20 cellular contexts compared by ENCODE assay signal in genomic region chr4:84502333-84502954, GRCh38. TPM values are rescaled to one million over a fixed set of nuclear protein-coding genes. Genes with fewer than 3 reads are reported as not detected.
"Had no signal": no experiment of that assay in that cellular context is flagged by ENCODE, and none has a peak within 500 bp of the region (broad histone marks: within the 10 kb centered on the region; RNA-seq: fewer than 3 reads in every experiment).

No MANE protein-coding gene starts in this region.

- H3K27ac Mint-ChIP-seq: activated CD8-positive, alpha-beta T cell treated with anti-CD3 and anti-CD28 coated beads for 36 hours; activated T-helper 17 cell treated with anti-CD3 and anti-CD28 coated beads, Interleukin-2, amount 50 U/mL, for 72 hours; nephron; T-helper 2 cell treated with Interferon-gamma antibody and Interleukin-4, amounts not matched to agents 5 μg/mL and 100 μg/mL, for 36 hours had no signal

- H3K9me3 Mint-ChIP-seq: activated CD8-positive, alpha-beta T cell treated with anti-CD3 and anti-CD28 coated beads for 36 hours; activated naive CD4-positive, alpha-beta T cell treated with anti-CD3 and anti-CD28 coated beads, Interleukin-2, amount 10 ng/mL, durations not matched to agents 7 days and 5 days; activated T-helper 17 cell treated with anti-CD3 and anti-CD28 coated beads, Interleukin-2, amount 50 U/mL, for 72 hours; T-helper 2 cell treated with Interferon-gamma antibody and Interleukin-4, amounts not matched to agents 5 μg/mL and 100 μg/mL, for 36 hours had no signal

- FAIRE-seq: pancreas had no signal

- H3K27ac ChIP-seq: colonic mucosa, epithelial cell of prostate, pancreas, stomach had no signal

- DNase-seq: activated CD4-positive, CD25-positive, alpha-beta regulatory T cell treated with anti-CD3 and anti-CD28 coated beads, Interleukin-2, amount 50 U/mL, for 72 hours; activated CD8-positive, alpha-beta memory T cell treated with anti-CD3 and anti-CD28 coated beads, Interleukin-2, amount 50 U/mL, for 48 hours; activated CD8-positive, alpha-beta T cell treated with anti-CD3 and anti-CD28 coated beads for 36 hours; activated naive CD4-positive, alpha-beta T cell treated with anti-CD3 and anti-CD28 coated beads, Interleukin-2, amount 10 ng/mL, durations not matched to agents 7 days and 5 days; caudate nucleus; colonic mucosa; effector CD4-positive, alpha-beta T cell; stimulated activated CD4-positive, alpha-beta T cell treated with anti-CD3 and anti-CD28 coated beads, Interleukin-15, amount 100 ng/mL, for 24 hours; stimulated activated CD4-positive, alpha-beta T cell treated with anti-CD3 and anti-CD28 coated beads, Interleukin-4, amount 100 ng/mL, for 24 hours; stomach had no signal

- H3K36me3 ChIP-seq: colonic mucosa, pancreas, stomach, thoracic aorta had no signal

- H3K4me3 Mint-ChIP-seq: activated CD8-positive, alpha-beta T cell treated with anti-CD3 and anti-CD28 coated beads for 36 hours; activated naive CD4-positive, alpha-beta T cell treated with anti-CD3 and anti-CD28 coated beads, Interleukin-2, amount 10 ng/mL, durations not matched to agents 7 days and 5 days; activated T-helper 17 cell treated with anti-CD3 and anti-CD28 coated beads, Interleukin-2, amount 50 U/mL, for 72 hours; nephron; T-helper 2 cell treated with Interferon-gamma antibody and Interleukin-4, amounts not matched to agents 5 μg/mL and 100 μg/mL, for 36 hours had no signal

- ATAC-seq: activated CD8-positive, alpha-beta T cell treated with anti-CD3 and anti-CD28 coated beads for 36 hours; activated T-helper 17 cell treated with anti-CD3 and anti-CD28 coated beads, Interleukin-2, amount 50 U/mL, for 72 hours; left lobe of liver; pancreas had no signal

- H3K9me3 ChIP-seq: colonic mucosa, thoracic aorta had no signal

- H3K4me3 ChIP-seq: colonic mucosa, pancreas, stomach, thoracic aorta had no signal

RNA-seq across cellular contexts. Expression of gene NKX6-1, which starts 3.4 kb away (rescaled TPM):
- total RNA-seq: activated CD8-positive, alpha-beta T cell treated with anti-CD3 and anti-CD28 coated beads for 36 hours; activated T-helper 17 cell treated with anti-CD3 and anti-CD28 coated beads, Interleukin-2, amount 50 U/mL, for 72 hours; colonic mucosa; left lobe of liver; renal cortical epithelial cell; skeletal muscle tissue; urinary bladder had no signal
